ENCODE assay signal across 1 cellular context in genomic region chr5:78644741-78645300, GRCh38.
TF ChIP-seq lines count a peak whose summit lies in the region.

No MANE protein-coding gene starts in this region.

TF ChIP-seq in HEK293, 187 proteins besides CTCF, POLR2A, EP300 and RAD21 (continued from another document):
- TF ChIP-seq ZBTB11 (tag by site-specific recombination; conservative IDR thresholded peaks at IDR 0.05; ENCODE audit: low read depth) (no peak), KLF16 (tag by site-specific recombination; IDR thresholded peaks at IDR 0.05) (no peak)
